In genomic region chr17:60173304-60173807, GRCh38 we compare ENCODE assay signal across 1 cellular context.
TF ChIP-seq lines count a peak whose summit lies in the region.

No MANE protein-coding gene starts in this region.

TF ChIP-seq in HepG2, 621 proteins besides CTCF, POLR2A, EP300 and RAD21:
- peak; percentile 41; the same call in 1 of the 2 replicates for TF ChIP-seq CREB1 (IDR thresholded peaks at IDR 0.05)
- no peak for TF ChIP-seq CREB1 (CRISPR knock-in tag; IDR thresholded peaks at IDR 0.05)
- TF ChIP-seq SNAPC2 (CRISPR knock-in tag; IDR thresholded peaks at IDR 0.05) = no peak
- no peak for TF ChIP-seq TCF12 (IDR thresholded peaks at IDR 0.05)
- TF ChIP-seq TCF12 (CRISPR knock-in tag; IDR thresholded peaks at IDR 0.05) = no peak
- no peak for TF ChIP-seq RBM22 (optimal IDR thresholded peaks at IDR 0.05; ENCODE audit: low read length)
